11 cellular contexts compared by ENCODE assay signal in genomic region chr5:157324237-157324636, GRCh38. TPM values are rescaled to one million over a fixed set of nuclear protein-coding genes. Genes with fewer than 3 reads are reported as not detected.
DNase-seq lines count a peak whose midpoint lies in the region; ATAC-seq and TF ChIP-seq lines count a peak whose summit lies in the region.
"Had no signal": no experiment of that assay in that cellular context is flagged by ENCODE, and none has a peak within 500 bp of the region (broad histone marks: within the 10 kb centered on the region; RNA-seq: fewer than 3 reads in every experiment).

No MANE protein-coding gene starts in this region.

- POLR2A ChIA-PET in AG04450 (lab: Yijun Ruan, JAX), result no interaction called here

- H3K27ac ChIP-seq in AG04450 (ENCODE audit: low read depth, low read length) (no peak overlapping the region), RWPE2 (ENCODE audit: poor library complexity, severe bottlenecking) (no peak overlapping the region)
- H3K27ac ChIP-seq: SK-N-MC had no signal

- ATAC-seq in RWPE2 (ENCODE audit: low read depth) (no peak), GM18519 (IDR thresholded peaks at IDR 0.05; ENCODE audit: low FRiP score, unreplicated experiment) (no peak), GM21723 (IDR thresholded peaks at IDR 0.05; ENCODE audit: unreplicated experiment) (no peak), HG02981 (IDR thresholded peaks at IDR 0.05; ENCODE audit: unreplicated experiment) (no peak)

- H3K4me1 ChIP-seq in RWPE2 (ENCODE audit: insufficient read depth, poor library complexity, severe bottlenecking), result no peaks in the 10 kb centered on the region

- peak; percentile 25; the same call in 1 of the 2 replicates for TF ChIP-seq CTCF in AG04450 (IDR thresholded peaks at IDR 0.05; ENCODE audit: low read depth, low read length)
- peak; percentile 35 for TF ChIP-seq CTCF in RWPE2 (IDR thresholded peaks at IDR 0.05; ENCODE audit: poor library complexity, severe bottlenecking)
- TF ChIP-seq CTCF in foreskin fibroblast (IDR thresholded peaks at IDR 0.05; ENCODE audit: low read depth, low read length), result peak; percentile 14

- DNase-seq in AG04450 (ENCODE audit: low read depth, low spot score) (no peak), EH (ENCODE audit: low read depth) (peak; percentile 7), RWPE2 (ENCODE audit: low spot score) (no peak), foreskin fibroblast (no peak), NCI-H2171 (lab: John Stamatoyannopoulos, UW) (no peak)
- DNase-seq: NCI-H2029 treated with DMSO at 0.1 percent for 48 hours had no signal

- H3K4me3 ChIP-seq in AG04450 (ENCODE audit: low read depth, low read length) (no peak overlapping the region), RWPE2 (ENCODE audit: severe bottlenecking) (no peak overlapping the region), foreskin fibroblast (ENCODE audit: low read depth in 1 of 2, low read length in 2 of 2) (no peak overlapping the region)
- H3K4me3 ChIP-seq: lung, SK-N-MC had no signal

- no peaks in the 10 kb centered on the region for H3K36me3 ChIP-seq in RWPE2 (ENCODE audit: low read depth)

- H3K9me3 ChIP-seq in AG04450 (ENCODE audit: control insufficient read depth, insufficient read depth, low read length), result no peaks in the 10 kb centered on the region; the same call in 1 of the 2 replicates
- H3K9me3 ChIP-seq in RWPE2 (ENCODE audit: severe bottlenecking), result no peaks in the 10 kb centered on the region

- no peaks in the 10 kb centered on the region for H3K27me3 ChIP-seq in AG04450 (ENCODE audit: control insufficient read depth, insufficient read depth, low read length)
- H3K27me3 ChIP-seq in RWPE2 (ENCODE audit: insufficient read depth, poor library complexity, severe bottlenecking), result no peaks in the 10 kb centered on the region

- CTCF ChIA-PET in AG04450 (lab: Charles Lee), result interaction anchor here (0.9 to 6.2 kb wide), 5 partner anchors 11 to 419 kb away, joined by 4 to 88 read pairs (median 6); partner anchors contain the start of gene LSM11

RNA-seq across cellular contexts. Expression of gene CYFIP2, which starts 58.3 kb away (rescaled TPM):
- 3.2 and 5.8 TPM in 2 replicates for polyA plus RNA-seq in AG04450 (2011; rRNA removed)
- 12.5 and 13.1 TPM in 2 replicates for polyA minus RNA-seq in AG04450 (2011; rRNA and poly(A)+ RNA removed)
